In the genomic region with DNA sequence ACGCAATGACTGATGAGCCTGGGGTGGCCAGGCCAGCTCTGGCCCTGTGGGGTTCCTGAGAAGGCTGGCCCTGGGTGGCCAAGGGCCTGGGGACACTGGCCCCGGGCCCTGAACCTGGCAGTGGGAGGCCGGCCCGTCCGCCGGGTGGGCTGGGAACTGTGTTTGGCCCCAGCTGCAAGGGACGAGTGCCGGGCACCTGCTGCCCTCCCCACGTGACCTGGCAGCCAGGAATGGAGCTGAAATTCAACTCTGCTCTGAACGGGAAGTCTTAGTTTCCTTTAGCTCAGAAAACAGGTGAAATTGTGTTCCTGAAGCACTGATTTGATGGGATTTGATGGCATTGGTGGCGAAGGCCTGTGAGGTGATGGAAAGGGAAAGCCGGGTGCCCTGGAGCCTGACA, we compare ENCODE assay signal across 1 cellular context.
TF ChIP-seq lines count a peak whose summit lies in the region.

No MANE protein-coding gene starts in this region.

TF ChIP-seq in HCT116, 20 proteins besides CTCF, POLR2A, EP300 and RAD21 (continued from another document):
- TF ChIP-seq, protein P1, sequence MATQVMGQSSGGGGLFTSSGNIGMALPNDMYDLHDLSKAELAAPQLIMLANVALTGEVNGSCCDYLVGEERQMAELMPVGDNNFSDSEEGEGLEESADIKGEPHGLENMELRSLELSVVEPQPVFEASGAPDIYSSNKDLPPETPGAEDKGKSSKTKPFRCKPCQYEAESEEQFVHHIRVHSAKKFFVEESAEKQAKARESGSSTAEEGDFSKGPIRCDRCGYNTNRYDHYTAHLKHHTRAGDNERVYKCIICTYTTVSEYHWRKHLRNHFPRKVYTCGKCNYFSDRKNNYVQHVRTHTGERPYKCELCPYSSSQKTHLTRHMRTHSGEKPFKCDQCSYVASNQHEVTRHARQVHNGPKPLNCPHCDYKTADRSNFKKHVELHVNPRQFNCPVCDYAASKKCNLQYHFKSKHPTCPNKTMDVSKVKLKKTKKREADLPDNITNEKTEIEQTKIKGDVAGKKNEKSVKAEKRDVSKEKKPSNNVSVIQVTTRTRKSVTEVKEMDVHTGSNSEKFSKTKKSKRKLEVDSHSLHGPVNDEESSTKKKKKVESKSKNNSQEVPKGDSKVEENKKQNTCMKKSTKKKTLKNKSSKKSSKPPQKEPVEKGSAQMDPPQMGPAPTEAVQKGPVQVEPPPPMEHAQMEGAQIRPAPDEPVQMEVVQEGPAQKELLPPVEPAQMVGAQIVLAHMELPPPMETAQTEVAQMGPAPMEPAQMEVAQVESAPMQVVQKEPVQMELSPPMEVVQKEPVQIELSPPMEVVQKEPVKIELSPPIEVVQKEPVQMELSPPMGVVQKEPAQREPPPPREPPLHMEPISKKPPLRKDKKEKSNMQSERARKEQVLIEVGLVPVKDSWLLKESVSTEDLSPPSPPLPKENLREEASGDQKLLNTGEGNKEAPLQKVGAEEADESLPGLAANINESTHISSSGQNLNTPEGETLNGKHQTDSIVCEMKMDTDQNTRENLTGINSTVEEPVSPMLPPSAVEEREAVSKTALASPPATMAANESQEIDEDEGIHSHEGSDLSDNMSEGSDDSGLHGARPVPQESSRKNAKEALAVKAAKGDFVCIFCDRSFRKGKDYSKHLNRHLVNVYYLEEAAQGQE (IDR thresholded peaks at IDR 0.05; ENCODE audit: low read depth): no peak
- no peak for TF ChIP-seq EZH2 (IDR thresholded peaks at IDR 0.05)
